1 cellular context compared by ENCODE assay signal in the genomic region with DNA sequence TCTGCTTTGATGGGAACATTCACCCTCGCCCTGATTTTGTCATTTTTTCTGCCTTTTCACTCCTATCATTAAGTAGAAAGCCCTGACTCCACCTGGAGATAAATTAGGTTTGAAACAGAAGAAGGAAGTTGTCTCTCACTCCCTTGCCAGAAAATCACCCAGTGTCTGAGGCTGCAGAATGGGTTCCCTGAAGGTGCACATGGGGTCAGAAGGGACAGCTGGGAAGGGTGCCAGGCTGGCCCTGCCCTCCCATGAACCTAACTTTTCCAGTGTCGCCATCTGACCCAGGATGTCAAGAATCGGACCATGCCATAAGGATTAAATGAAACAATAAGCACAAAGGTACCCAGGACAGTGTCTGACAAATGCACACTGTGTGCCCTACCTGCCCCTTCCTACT.
TF ChIP-seq lines count a peak whose summit lies in the region.

No MANE protein-coding gene starts in this region.

TF ChIP-seq in GM23338, 12 proteins besides CTCF, POLR2A, EP300 and RAD21 (continued from another document):
- TF ChIP-seq EZH2phosphoT487 (IDR thresholded peaks at IDR 0.05; ENCODE audit: unreplicated experiment) (no peak), STAT1 (IDR thresholded peaks at IDR 0.05; ENCODE audit: unreplicated experiment) (no peak)
